ENCODE assay signal across 37 cellular contexts in genomic region chr5:136717917-136718316, GRCh38.
"Had no signal": no experiment of that assay in that cellular context is flagged by ENCODE, and none has a peak within 500 bp of the region (broad histone marks: within the 10 kb centered on the region; RNA-seq: fewer than 3 reads in every experiment).

No MANE protein-coding gene starts in this region.

- DNase-seq: activated CD4-positive, alpha-beta memory T cell treated with anti-CD3 and anti-CD28 coated beads for 36 hours; activated CD4-positive, alpha-beta T cell treated with anti-CD3 and anti-CD28 coated beads for 1 hour; activated CD4-positive, alpha-beta T cell treated with anti-CD3 and anti-CD28 coated beads for 36 hours; activated CD4-positive, alpha-beta T cell treated with anti-CD3 and anti-CD28 coated beads, Interleukin-2, amount 10 ng/mL, durations not matched to agents 24 days and 14 days; activated CD4-positive, alpha-beta T cell treated with anti-CD3 and anti-CD28 coated beads, Interleukin-2, amount 50 U/mL, for 1 hour; activated CD4-positive, alpha-beta T cell treated with anti-CD3 and anti-CD28 coated beads, Interleukin-2, amount 50 U/mL, for 4 hours; activated CD4-positive, CD25-positive, alpha-beta regulatory T cell; activated CD8-positive, alpha-beta memory T cell treated with anti-CD3 and anti-CD28 coated beads, Interleukin-2, amount 50 U/mL, for 4 hours; activated CD8-positive, alpha-beta T cell treated with anti-CD3 and anti-CD28 coated beads for 36 hours; activated effector memory CD4-positive, alpha-beta T cell treated with anti-CD3 and anti-CD28 coated beads, Interleukin-2, amount 50 U/mL, for 16 hours; activated gamma-delta T cell treated with Interleukin-2 at 50 U/mL for 16 hours; activated naive CD4-positive, alpha-beta T cell; activated naive CD4-positive, alpha-beta T cell treated with anti-CD3 and anti-CD28 coated beads for 36 hours; activated naive CD4-positive, alpha-beta T cell treated with anti-CD3 and anti-CD28 coated beads, Interleukin-2, amount 50 U/mL, for 16 hours; activated naive CD8-positive, alpha-beta T cell treated with anti-CD3 and anti-CD28 coated beads for 36 hours; activated T-cell treated with anti-CD3 and anti-CD28 coated beads for 4 hours; activated T-cell treated with anti-CD3 and anti-CD28 coated beads, Interleukin-2, amount 50 U/mL, for 1 hour; activated T-cell treated with anti-CD3 and anti-CD28 coated beads, Interleukin-2, amount 50 U/mL, for 4 hours; activated T-cell treated with anti-CD3 and anti-CD28 coated beads, Interleukin-2, amount 50 U/mL, for 72 hours; amygdala; anterior cingulate cortex; caudate nucleus; cerebellar nuclear complex; T-helper 1 cell; T-helper 2 cell; T-helper 9 cell had no signal

- H3K4me3 Mint-ChIP-seq: activated CD4-positive, alpha-beta memory T cell treated with anti-CD3 and anti-CD28 coated beads for 36 hours; activated CD4-positive, alpha-beta T cell treated with anti-CD3 and anti-CD28 coated beads for 36 hours; activated CD4-positive, alpha-beta T cell treated with anti-CD3 and anti-CD28 coated beads, Interleukin-2, amount 10 ng/mL, durations not matched to agents 24 days and 14 days; activated CD8-positive, alpha-beta T cell treated with anti-CD3 and anti-CD28 coated beads for 36 hours; activated naive CD4-positive, alpha-beta T cell treated with anti-CD3 and anti-CD28 coated beads for 36 hours; activated naive CD8-positive, alpha-beta T cell treated with anti-CD3 and anti-CD28 coated beads for 36 hours; activated T-cell treated with anti-CD3 and anti-CD28 coated beads, Interleukin-2, amount 50 U/mL, for 4 hours; activated T-cell treated with anti-CD3 and anti-CD28 coated beads, Interleukin-2, amount 50 U/mL, for 72 hours; activated T-helper 1 cell treated with anti-CD3 and anti-CD28 coated beads, Interleukin-12 subunit alpha, Interleukin-12 subunit beta, Interleukin-2, Interleukin-4 antibody, amounts not matched to agents 30 ng/mL and 10 ng/mL and 1 ng/mL, durations not matched to agents 14 hours and 24 hours and 36 hours; activated T-helper 17 cell treated with anti-CD3 and anti-CD28 coated beads, Interleukin-2, amount 50 U/mL, for 72 hours; brain; central memory CD8-positive, alpha-beta T cell; T-helper 1 cell treated with Interleukin-12 subunit alpha and Interleukin-12 subunit beta and Interleukin-4 antibody, amounts not matched to agents 30 μg/mL and 1 μg/mL, for 36 hours; T-helper 2 cell treated with Interferon-gamma antibody and Interleukin-4, amounts not matched to agents 5 μg/mL and 100 μg/mL, for 36 hours had no signal

- H3K9me3 ChIP-seq: ascending aorta had no signal

- H3K4me1 Mint-ChIP-seq: activated CD4-positive, alpha-beta T cell treated with anti-CD3 and anti-CD28 coated beads for 36 hours; activated CD4-positive, alpha-beta T cell treated with anti-CD3 and anti-CD28 coated beads, Interleukin-2, amount 10 ng/mL, durations not matched to agents 24 days and 14 days; activated naive CD8-positive, alpha-beta T cell treated with anti-CD3 and anti-CD28 coated beads for 36 hours; activated T-helper 17 cell treated with anti-CD3 and anti-CD28 coated beads, Interleukin-2, amount 50 U/mL, for 72 hours; brain; central memory CD8-positive, alpha-beta T cell had no signal

- H3K27me3 ChIP-seq: ascending aorta, cardiac muscle cell had no signal

- ATAC-seq: activated CD4-positive, alpha-beta T cell treated with anti-CD3 and anti-CD28 coated beads for 36 hours; activated CD4-positive, CD25-positive, alpha-beta regulatory T cell treated with anti-CD3 and anti-CD28 coated beads, Interleukin-2, amount 50 U/mL, for 24 hours; activated CD8-positive, alpha-beta T cell treated with anti-CD3 and anti-CD28 coated beads for 36 hours; activated naive CD4-positive, alpha-beta T cell treated with anti-CD3 and anti-CD28 coated beads, Interleukin-2, amount 50 U/mL, for 72 hours; activated T-cell treated with anti-CD3 and anti-CD28 coated beads, Interleukin-2, amount 50 U/mL, for 4 hours; activated T-cell treated with anti-CD3 and anti-CD28 coated beads, Interleukin-2, amount 50 U/mL, for 72 hours; activated T-helper 17 cell treated with anti-CD3 and anti-CD28 coated beads, Interleukin-2, amount 50 U/mL, for 72 hours had no signal

- H3K36me3 Mint-ChIP-seq: activated CD4-positive, alpha-beta memory T cell treated with anti-CD3 and anti-CD28 coated beads for 36 hours; activated naive CD4-positive, alpha-beta T cell treated with anti-CD3 and anti-CD28 coated beads, Interleukin-2, amount 50 U/mL, for 72 hours; activated naive CD8-positive, alpha-beta T cell treated with anti-CD3 and anti-CD28 coated beads for 36 hours; brain had no signal

- H3K4me3 ChIP-seq: ascending aorta, cardiac muscle cell had no signal

- H3K36me3 ChIP-seq: ascending aorta, cardiac muscle cell had no signal

- H3K4me1 ChIP-seq: ascending aorta had no signal

- H3K27me3 Mint-ChIP-seq: activated CD4-positive, alpha-beta memory T cell treated with anti-CD3 and anti-CD28 coated beads for 36 hours; activated CD4-positive, alpha-beta T cell treated with anti-CD3 and anti-CD28 coated beads for 36 hours; activated CD4-positive, alpha-beta T cell treated with anti-CD3 and anti-CD28 coated beads, Interleukin-2, amount 10 ng/mL, durations not matched to agents 24 days and 14 days; activated CD8-positive, alpha-beta T cell treated with anti-CD3 and anti-CD28 coated beads for 36 hours; activated naive CD8-positive, alpha-beta T cell treated with anti-CD3 and anti-CD28 coated beads for 36 hours; activated T-helper 17 cell treated with anti-CD3 and anti-CD28 coated beads, Interleukin-2, amount 50 U/mL, for 72 hours; central memory CD8-positive, alpha-beta T cell had no signal

- H3K9me3 Mint-ChIP-seq: activated CD4-positive, alpha-beta memory T cell treated with anti-CD3 and anti-CD28 coated beads for 36 hours; activated naive CD8-positive, alpha-beta T cell treated with anti-CD3 and anti-CD28 coated beads for 36 hours; activated T-cell treated with anti-CD3 and anti-CD28 coated beads, Interleukin-2, amount 50 U/mL, for 72 hours; activated T-helper 1 cell treated with anti-CD3 and anti-CD28 coated beads, Interleukin-12 subunit alpha, Interleukin-12 subunit beta, Interleukin-2, Interleukin-4 antibody, amounts not matched to agents 30 ng/mL and 10 ng/mL and 1 ng/mL, durations not matched to agents 14 hours and 24 hours and 36 hours; brain; central memory CD8-positive, alpha-beta T cell; T-helper 2 cell treated with Interferon-gamma antibody and Interleukin-4, amounts not matched to agents 5 μg/mL and 100 μg/mL, for 36 hours had no signal

- H3K27ac ChIP-seq: ascending aorta, cardiac muscle cell, VCaP had no signal

- H3K27ac Mint-ChIP-seq: activated CD4-positive, alpha-beta memory T cell treated with anti-CD3 and anti-CD28 coated beads for 36 hours; activated CD4-positive, alpha-beta T cell treated with anti-CD3 and anti-CD28 coated beads for 36 hours; activated CD4-positive, alpha-beta T cell treated with anti-CD3 and anti-CD28 coated beads, Interleukin-2, amount 10 ng/mL, durations not matched to agents 24 days and 14 days; activated CD8-positive, alpha-beta T cell treated with anti-CD3 and anti-CD28 coated beads for 36 hours; activated naive CD4-positive, alpha-beta T cell treated with anti-CD3 and anti-CD28 coated beads for 36 hours; activated naive CD4-positive, alpha-beta T cell treated with anti-CD3 and anti-CD28 coated beads, Interleukin-2, amount 50 U/mL, for 72 hours; activated naive CD8-positive, alpha-beta T cell treated with anti-CD3 and anti-CD28 coated beads for 36 hours; activated T-cell treated with anti-CD3 and anti-CD28 coated beads, Interleukin-2, amount 50 U/mL, for 72 hours; activated T-helper 1 cell treated with anti-CD3 and anti-CD28 coated beads, Interleukin-12 subunit alpha, Interleukin-12 subunit beta, Interleukin-2, Interleukin-4 antibody, amounts not matched to agents 30 ng/mL and 10 ng/mL and 1 ng/mL, durations not matched to agents 14 hours and 24 hours and 36 hours; activated T-helper 17 cell treated with anti-CD3 and anti-CD28 coated beads, Interleukin-2, amount 50 U/mL, for 72 hours; brain; T-helper 1 cell treated with Interleukin-12 subunit alpha and Interleukin-12 subunit beta and Interleukin-4 antibody, amounts not matched to agents 30 μg/mL and 1 μg/mL, for 36 hours; T-helper 2 cell treated with Interferon-gamma antibody and Interleukin-4, amounts not matched to agents 5 μg/mL and 100 μg/mL, for 36 hours had no signal
